In the genomic region with DNA sequence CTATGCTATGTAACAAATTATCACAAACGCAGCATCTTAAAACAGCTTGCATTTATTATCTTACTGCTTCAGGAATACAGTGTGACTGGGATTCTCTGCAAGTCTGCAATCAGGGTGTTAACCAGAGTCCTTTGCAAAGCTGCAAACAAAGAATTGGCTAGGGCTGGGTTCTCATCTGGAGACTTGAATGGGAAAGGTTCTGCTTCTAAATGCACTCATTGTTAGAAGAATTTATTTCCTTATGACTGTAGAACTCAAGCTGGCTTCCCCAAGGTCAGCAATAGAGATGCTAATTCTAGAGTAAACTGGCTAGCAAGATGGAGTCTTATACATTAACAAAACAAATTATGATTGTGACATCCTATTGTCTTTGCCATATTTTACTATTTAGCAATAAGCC, we compare ENCODE assay signal across 2 cellular contexts.
TF ChIP-seq lines count a peak whose summit lies in the region.

No MANE protein-coding gene starts in this region.

TF ChIP-seq in GM23338, 12 proteins besides CTCF, POLR2A, EP300 and RAD21:
- TF ChIP-seq, protein P1, sequence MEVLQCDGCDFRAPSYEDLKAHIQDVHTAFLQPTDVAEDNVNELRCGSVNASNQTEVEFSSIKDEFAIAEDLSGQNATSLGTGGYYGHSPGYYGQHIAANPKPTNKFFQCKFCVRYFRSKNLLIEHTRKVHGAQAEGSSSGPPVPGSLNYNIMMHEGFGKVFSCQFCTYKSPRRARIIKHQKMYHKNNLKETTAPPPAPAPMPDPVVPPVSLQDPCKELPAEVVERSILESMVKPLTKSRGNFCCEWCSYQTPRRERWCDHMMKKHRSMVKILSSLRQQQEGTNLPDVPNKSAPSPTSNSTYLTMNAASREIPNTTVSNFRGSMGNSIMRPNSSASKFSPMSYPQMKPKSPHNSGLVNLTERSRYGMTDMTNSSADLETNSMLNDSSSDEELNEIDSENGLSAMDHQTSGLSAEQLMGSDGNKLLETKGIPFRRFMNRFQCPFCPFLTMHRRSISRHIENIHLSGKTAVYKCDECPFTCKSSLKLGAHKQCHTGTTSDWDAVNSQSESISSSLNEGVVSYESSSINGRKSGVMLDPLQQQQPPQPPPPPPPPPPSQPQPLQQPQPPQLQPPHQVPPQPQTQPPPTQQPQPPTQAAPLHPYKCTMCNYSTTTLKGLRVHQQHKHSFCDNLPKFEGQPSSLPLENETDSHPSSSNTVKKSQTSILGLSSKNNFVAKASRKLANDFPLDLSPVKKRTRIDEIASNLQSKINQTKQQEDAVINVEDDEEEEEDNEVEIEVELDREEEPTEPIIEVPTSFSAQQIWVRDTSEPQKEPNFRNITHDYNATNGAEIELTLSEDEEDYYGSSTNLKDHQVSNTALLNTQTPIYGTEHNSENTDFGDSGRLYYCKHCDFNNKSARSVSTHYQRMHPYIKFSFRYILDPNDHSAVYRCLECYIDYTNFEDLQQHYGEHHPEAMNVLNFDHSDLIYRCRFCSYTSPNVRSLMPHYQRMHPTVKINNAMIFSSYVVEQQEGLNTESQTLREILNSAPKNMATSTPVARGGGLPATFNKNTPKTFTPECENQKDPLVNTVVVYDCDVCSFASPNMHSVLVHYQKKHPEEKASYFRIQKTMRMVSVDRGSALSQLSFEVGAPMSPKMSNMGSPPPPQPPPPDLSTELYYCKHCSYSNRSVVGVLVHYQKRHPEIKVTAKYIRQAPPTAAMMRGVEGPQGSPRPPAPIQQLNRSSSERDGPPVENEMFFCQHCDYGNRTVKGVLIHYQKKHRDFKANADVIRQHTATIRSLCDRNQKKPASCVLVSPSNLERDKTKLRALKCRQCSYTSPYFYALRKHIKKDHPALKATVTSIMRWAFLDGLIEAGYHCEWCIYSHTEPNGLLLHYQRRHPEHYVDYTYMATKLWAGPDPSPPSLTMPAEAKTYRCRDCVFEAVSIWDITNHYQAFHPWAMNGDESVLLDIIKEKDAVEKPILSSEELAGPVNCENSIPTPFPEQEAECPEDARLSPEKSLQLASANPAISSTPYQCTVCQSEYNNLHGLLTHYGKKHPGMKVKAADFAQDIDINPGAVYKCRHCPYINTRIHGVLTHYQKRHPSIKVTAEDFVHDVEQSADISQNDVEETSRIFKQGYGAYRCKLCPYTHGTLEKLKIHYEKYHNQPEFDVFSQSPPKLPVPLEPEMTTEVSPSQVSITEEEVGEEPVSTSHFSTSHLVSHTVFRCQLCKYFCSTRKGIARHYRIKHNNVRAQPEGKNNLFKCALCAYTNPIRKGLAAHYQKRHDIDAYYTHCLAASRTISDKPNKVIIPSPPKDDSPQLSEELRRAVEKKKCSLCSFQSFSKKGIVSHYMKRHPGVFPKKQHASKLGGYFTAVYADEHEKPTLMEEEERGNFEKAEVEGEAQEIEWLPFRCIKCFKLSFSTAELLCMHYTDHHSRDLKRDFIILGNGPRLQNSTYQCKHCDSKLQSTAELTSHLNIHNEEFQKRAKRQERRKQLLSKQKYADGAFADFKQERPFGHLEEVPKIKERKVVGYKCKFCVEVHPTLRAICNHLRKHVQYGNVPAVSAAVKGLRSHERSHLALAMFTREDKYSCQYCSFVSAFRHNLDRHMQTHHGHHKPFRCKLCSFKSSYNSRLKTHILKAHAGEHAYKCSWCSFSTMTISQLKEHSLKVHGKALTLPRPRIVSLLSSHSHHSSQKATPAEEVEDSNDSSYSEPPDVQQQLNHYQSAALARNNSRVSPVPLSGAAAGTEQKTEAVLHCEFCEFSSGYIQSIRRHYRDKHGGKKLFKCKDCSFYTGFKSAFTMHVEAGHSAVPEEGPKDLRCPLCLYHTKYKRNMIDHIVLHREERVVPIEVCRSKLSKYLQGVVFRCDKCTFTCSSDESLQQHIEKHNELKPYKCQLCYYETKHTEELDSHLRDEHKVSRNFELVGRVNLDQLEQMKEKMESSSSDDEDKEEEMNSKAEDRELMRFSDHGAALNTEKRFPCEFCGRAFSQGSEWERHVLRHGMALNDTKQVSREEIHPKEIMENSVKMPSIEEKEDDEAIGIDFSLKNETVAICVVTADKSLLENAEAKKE (CRISPR knock-in tag; IDR thresholded peaks at IDR 0.05), result peak; percentile 58; the same call in 1 of the 2 replicates
- no peak for TF ChIP-seq EZH2 (IDR thresholded peaks at IDR 0.05; ENCODE audit: low read depth, unreplicated experiment)
- no peak for TF ChIP-seq POLR2AphosphoS5 (IDR thresholded peaks at IDR 0.05; ENCODE audit: low read depth)
- no peak for TF ChIP-seq ZNF114 (CRISPR knock-in tag; IDR thresholded peaks at IDR 0.05)
- peak; percentile 37; the same call in 1 of the 2 replicates for TF ChIP-seq NANOG (IDR thresholded peaks at IDR 0.05; ENCODE audit: borderline replicate concordance)

TF ChIP-seq in H1, 55 proteins besides CTCF, POLR2A, EP300 and RAD21:
- TF ChIP-seq, protein P2, sequence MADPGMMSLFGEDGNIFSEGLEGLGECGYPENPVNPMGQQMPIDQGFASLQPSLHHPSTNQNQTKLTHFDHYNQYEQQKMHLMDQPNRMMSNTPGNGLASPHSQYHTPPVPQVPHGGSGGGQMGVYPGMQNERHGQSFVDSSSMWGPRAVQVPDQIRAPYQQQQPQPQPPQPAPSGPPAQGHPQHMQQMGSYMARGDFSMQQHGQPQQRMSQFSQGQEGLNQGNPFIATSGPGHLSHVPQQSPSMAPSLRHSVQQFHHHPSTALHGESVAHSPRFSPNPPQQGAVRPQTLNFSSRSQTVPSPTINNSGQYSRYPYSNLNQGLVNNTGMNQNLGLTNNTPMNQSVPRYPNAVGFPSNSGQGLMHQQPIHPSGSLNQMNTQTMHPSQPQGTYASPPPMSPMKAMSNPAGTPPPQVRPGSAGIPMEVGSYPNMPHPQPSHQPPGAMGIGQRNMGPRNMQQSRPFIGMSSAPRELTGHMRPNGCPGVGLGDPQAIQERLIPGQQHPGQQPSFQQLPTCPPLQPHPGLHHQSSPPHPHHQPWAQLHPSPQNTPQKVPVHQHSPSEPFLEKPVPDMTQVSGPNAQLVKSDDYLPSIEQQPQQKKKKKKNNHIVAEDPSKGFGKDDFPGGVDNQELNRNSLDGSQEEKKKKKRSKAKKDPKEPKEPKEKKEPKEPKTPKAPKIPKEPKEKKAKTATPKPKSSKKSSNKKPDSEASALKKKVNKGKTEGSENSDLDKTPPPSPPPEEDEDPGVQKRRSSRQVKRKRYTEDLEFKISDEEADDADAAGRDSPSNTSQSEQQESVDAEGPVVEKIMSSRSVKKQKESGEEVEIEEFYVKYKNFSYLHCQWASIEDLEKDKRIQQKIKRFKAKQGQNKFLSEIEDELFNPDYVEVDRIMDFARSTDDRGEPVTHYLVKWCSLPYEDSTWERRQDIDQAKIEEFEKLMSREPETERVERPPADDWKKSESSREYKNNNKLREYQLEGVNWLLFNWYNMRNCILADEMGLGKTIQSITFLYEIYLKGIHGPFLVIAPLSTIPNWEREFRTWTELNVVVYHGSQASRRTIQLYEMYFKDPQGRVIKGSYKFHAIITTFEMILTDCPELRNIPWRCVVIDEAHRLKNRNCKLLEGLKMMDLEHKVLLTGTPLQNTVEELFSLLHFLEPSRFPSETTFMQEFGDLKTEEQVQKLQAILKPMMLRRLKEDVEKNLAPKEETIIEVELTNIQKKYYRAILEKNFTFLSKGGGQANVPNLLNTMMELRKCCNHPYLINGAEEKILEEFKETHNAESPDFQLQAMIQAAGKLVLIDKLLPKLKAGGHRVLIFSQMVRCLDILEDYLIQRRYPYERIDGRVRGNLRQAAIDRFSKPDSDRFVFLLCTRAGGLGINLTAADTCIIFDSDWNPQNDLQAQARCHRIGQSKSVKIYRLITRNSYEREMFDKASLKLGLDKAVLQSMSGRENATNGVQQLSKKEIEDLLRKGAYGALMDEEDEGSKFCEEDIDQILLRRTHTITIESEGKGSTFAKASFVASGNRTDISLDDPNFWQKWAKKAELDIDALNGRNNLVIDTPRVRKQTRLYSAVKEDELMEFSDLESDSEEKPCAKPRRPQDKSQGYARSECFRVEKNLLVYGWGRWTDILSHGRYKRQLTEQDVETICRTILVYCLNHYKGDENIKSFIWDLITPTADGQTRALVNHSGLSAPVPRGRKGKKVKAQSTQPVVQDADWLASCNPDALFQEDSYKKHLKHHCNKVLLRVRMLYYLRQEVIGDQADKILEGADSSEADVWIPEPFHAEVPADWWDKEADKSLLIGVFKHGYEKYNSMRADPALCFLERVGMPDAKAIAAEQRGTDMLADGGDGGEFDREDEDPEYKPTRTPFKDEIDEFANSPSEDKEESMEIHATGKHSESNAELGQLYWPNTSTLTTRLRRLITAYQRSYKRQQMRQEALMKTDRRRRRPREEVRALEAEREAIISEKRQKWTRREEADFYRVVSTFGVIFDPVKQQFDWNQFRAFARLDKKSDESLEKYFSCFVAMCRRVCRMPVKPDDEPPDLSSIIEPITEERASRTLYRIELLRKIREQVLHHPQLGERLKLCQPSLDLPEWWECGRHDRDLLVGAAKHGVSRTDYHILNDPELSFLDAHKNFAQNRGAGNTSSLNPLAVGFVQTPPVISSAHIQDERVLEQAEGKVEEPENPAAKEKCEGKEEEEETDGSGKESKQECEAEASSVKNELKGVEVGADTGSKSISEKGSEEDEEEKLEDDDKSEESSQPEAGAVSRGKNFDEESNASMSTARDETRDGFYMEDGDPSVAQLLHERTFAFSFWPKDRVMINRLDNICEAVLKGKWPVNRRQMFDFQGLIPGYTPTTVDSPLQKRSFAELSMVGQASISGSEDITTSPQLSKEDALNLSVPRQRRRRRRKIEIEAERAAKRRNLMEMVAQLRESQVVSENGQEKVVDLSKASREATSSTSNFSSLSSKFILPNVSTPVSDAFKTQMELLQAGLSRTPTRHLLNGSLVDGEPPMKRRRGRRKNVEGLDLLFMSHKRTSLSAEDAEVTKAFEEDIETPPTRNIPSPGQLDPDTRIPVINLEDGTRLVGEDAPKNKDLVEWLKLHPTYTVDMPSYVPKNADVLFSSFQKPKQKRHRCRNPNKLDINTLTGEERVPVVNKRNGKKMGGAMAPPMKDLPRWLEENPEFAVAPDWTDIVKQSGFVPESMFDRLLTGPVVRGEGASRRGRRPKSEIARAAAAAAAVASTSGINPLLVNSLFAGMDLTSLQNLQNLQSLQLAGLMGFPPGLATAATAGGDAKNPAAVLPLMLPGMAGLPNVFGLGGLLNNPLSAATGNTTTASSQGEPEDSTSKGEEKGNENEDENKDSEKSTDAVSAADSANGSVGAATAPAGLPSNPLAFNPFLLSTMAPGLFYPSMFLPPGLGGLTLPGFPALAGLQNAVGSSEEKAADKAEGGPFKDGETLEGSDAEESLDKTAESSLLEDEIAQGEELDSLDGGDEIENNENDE (IDR thresholded peaks at IDR 0.05; ENCODE audit: insufficient replicate concordance, low read length), result peak; percentile 18
- no peak for TF ChIP-seq EZH2 (IDR thresholded peaks at IDR 0.05; ENCODE audit: low read depth, low read length, severe bottlenecking)
